ENCODE assay signal across 8 cellular contexts in genomic region chr1:11059166-11059989, GRCh38. TPM values are rescaled to one million over a fixed set of nuclear protein-coding genes. Genes with fewer than 3 reads are reported as not detected.
DNase-seq lines count a peak whose midpoint lies in the region; ATAC-seq, FAIRE-seq and TF ChIP-seq lines count a peak whose summit lies in the region.

No MANE protein-coding gene starts in this region.

- CTCF ChIA-PET in HCT116 (lab: Charles Lee): interaction anchor here (1.9 kb wide), 1 partner anchor 22 kb away, joined by 17 read pairs; no protein-coding TSS in a partner anchor

- H3K36me3 Mint-ChIP-seq in chondrocyte (ENCODE audit: low read depth): peaks cover 17% of the 10 kb centered on the region

- DNase-seq in HCT116 (ENCODE audit: low read depth, low spot score): no peak
- no peak for DNase-seq in chondrocyte (ENCODE audit: low spot score)
- DNase-seq in GM12892 (ENCODE audit: insufficient read length): no peak
- no peak for DNase-seq in NCI-H446 treated with DMSO at 0.1 percent for 48 hours (lab: John Stamatoyannopoulos, UW)
- DNase-seq in mucosa of gallbladder (ENCODE audit: low spot score): no peak

- no peaks in the 10 kb centered on the region for H4K20me1 ChIP-seq in HCT116 (ENCODE audit: insufficient read depth)
- H4K20me1 ChIP-seq in OCI-LY1 (ENCODE audit: insufficient read depth, low read length): no peaks in the 10 kb centered on the region

- RAD21 ChIA-PET in HCT116 (lab: Charles Lee; ENCODE audit: low non-redundant PET in 1 of 2, low total read pairs in 2 of 2, uncharacterized antibody in 2 of 2, unreplicated experiment in 2 of 2): no interaction called here

- ATAC-seq in GM18502 (IDR thresholded peaks at IDR 0.05; ENCODE audit: poor library complexity, unreplicated experiment) (peak; percentile 24), HCT116 (peak; percentile 12)

- peak overlapping the region; percentile 93 to 98 for H3K4me3 ChIP-seq in HCT116 (replicated peaks in 1 of 2; ENCODE audit: low read depth in 1 of 2, low read length in 2 of 2)
- peak overlapping the region; percentile 94 for H3K4me3 ChIP-seq in OCI-LY1 (ENCODE audit: low read depth, low read length, poor library complexity, severe bottlenecking)
- H3K4me3 ChIP-seq in muscle layer of colon (ENCODE audit: low read depth in 1 of 2, low read length in 2 of 2): peak overlapping the region; percentile 52 to 58

- no peak for TF ChIP-seq CTCF in HCT116 (IDR thresholded peaks at IDR 0.05 in 2 of 3, conservative IDR thresholded peaks at IDR 0.05 in 1 of 3; ENCODE audit: borderline replicate concordance in 1 of 3, insufficient read depth in 1 of 3, low read depth in 2 of 3, low read length in 2 of 3)
- 0 out of 2 replicates have a peak, but pooled peaks have one; percentile 7 for TF ChIP-seq CTCF in OCI-LY1 (IDR thresholded peaks at IDR 0.05; ENCODE audit: low read length)
- no peak for TF ChIP-seq CTCF in chondrocyte (IDR thresholded peaks at IDR 0.05)

- H2AFZ ChIP-seq in HCT116 (ENCODE audit: low read depth, low read length, poor library complexity, severe bottlenecking): no peak overlapping the region
- H2AFZ ChIP-seq in OCI-LY1 (ENCODE audit: low read length): no peak overlapping the region

- H3K9me3 Mint-ChIP-seq in chondrocyte (ENCODE audit: low read depth): no peaks in the 10 kb centered on the region

- no peaks in the 10 kb centered on the region for H3F3A ChIP-seq in OCI-LY1 (ENCODE audit: insufficient read depth, low read length)

- no peaks in the 10 kb centered on the region for H3K27me3 Mint-ChIP-seq in chondrocyte (ENCODE audit: low read depth)

- no peak for TF ChIP-seq RAD21 in HCT116 (IDR thresholded peaks at IDR 0.05; ENCODE audit: low read depth)

- H3K4me2 ChIP-seq in HCT116 (ENCODE audit: low read length) (peak overlapping the region; percentile 95), OCI-LY1 (ENCODE audit: low read length) (peak overlapping the region; percentile 81)

- H3K79me2 ChIP-seq in HCT116 (ENCODE audit: insufficient read depth, low read length): peaks cover 44% of the 10 kb centered on the region
- peaks cover 18% of the 10 kb centered on the region; the same call in 1 of the 2 replicates for H3K79me2 ChIP-seq in OCI-LY1 (ENCODE audit: insufficient read depth, low read length)

- POLR2A ChIA-PET in HCT116 (lab: Charles Lee): interaction anchor here (0.8 kb wide), 1 partner anchor 22 kb away, joined by 3 read pairs; no protein-coding TSS in a partner anchor

- no peaks in the 10 kb centered on the region for H3K27me3 ChIP-seq in HCT116 (ENCODE audit: insufficient read depth, low read length)
- H3K27me3 ChIP-seq in OCI-LY1 (ENCODE audit: insufficient read depth, low read length): no peaks in the 10 kb centered on the region
- H3K27me3 ChIP-seq in muscle layer of colon (ENCODE audit: control insufficient read depth in 1 of 2, insufficient read depth in 2 of 2, low read length in 2 of 2): no peaks in the 10 kb centered on the region

- H3K9me3 ChIP-seq in HCT116 (ENCODE audit: control insufficient read depth in 1 of 2, insufficient read depth in 1 of 2, low read depth in 1 of 2, low read length in 2 of 2) (no peaks in the 10 kb centered on the region), OCI-LY1 (ENCODE audit: low read length) (no peaks in the 10 kb centered on the region), muscle layer of colon (ENCODE audit: low read length) (no peaks in the 10 kb centered on the region)

- no peak for FAIRE-seq in GM12892 (lab: Jason Lieb, UNC)

- H3K36me3 ChIP-seq in HCT116 (ENCODE audit: control insufficient read depth in 1 of 2, insufficient read depth in 2 of 2, low read length in 2 of 2) (peaks cover 2 to 30% of the 10 kb centered on the region in 2 experiments; a peak in 2 of 4 replicates), OCI-LY1 (ENCODE audit: insufficient read depth, low read length) (peaks cover 42% of the 10 kb centered on the region), muscle layer of colon (ENCODE audit: insufficient read depth, low read length) (peaks cover 9% of the 10 kb centered on the region)

- H3K4me1 ChIP-seq in HCT116 (ENCODE audit: control insufficient read depth in 1 of 2, insufficient read depth in 2 of 2, low read length in 2 of 2) (peaks cover 6 to 25% of the 10 kb centered on the region in 2 experiments; a peak in 3 of 4 replicates), OCI-LY1 (ENCODE audit: insufficient read depth, low read length, severe bottlenecking) (peaks cover 23% of the 10 kb centered on the region), muscle layer of colon (ENCODE audit: insufficient read depth, low read length) (peaks cover 19% of the 10 kb centered on the region)

- peak overlapping the region; percentile 95 for H3K4me3 Mint-ChIP-seq in chondrocyte (ENCODE audit: unreplicated experiment)

- H3K27ac Mint-ChIP-seq in chondrocyte (ENCODE audit: unreplicated experiment): peak overlapping the region; percentile 75

- no TSS peak for BruUV-seq in HCT116 (replicated peaks; lab: Mats Ljungman, UMichigan)

- H3K4me1 Mint-ChIP-seq in chondrocyte (ENCODE audit: low read depth): peaks cover 25% of the 10 kb centered on the region

- H3K9me2 ChIP-seq in HCT116 (ENCODE audit: insufficient read depth): no peaks in the 10 kb centered on the region
- H3K9me2 ChIP-seq in OCI-LY1 (ENCODE audit: low read depth, low read length): no peaks in the 10 kb centered on the region

- TF ChIP-seq POLR2A in HCT116 (IDR thresholded peaks at IDR 0.05; ENCODE audit: borderline replicate concordance, extremely low read depth, insufficient read depth, insufficient read length) (peak; percentile 27), GM12892 (IDR thresholded peaks at IDR 0.05; ENCODE audit: low read depth, low read length) (no peak)

- intact Hi-C loops in HCT116 (cut with micrococcal nuclease): no loop called here

- H3K9ac ChIP-seq in HCT116 (ENCODE audit: low read length): peak overlapping the region; percentile 90
- H3K9ac ChIP-seq in OCI-LY1 (ENCODE audit: low read length): peak overlapping the region; percentile 99
- H3K9ac ChIP-seq in muscle layer of colon (ENCODE audit: low read length): no peak overlapping the region

- peak overlapping the region; percentile 90 for H3K27ac ChIP-seq in HCT116 (ENCODE audit: low read depth, low read length)
- H3K27ac ChIP-seq in OCI-LY1 (ENCODE audit: low read depth, low read length, poor library complexity, severe bottlenecking): no peak overlapping the region
- H3K27ac ChIP-seq in muscle layer of colon (ENCODE audit: low read depth, low read length): peak overlapping the region; percentile 44

TF ChIP-seq in HCT116, 20 proteins besides CTCF, POLR2A, EP300 and RAD21:
- TF ChIP-seq, protein P1, sequence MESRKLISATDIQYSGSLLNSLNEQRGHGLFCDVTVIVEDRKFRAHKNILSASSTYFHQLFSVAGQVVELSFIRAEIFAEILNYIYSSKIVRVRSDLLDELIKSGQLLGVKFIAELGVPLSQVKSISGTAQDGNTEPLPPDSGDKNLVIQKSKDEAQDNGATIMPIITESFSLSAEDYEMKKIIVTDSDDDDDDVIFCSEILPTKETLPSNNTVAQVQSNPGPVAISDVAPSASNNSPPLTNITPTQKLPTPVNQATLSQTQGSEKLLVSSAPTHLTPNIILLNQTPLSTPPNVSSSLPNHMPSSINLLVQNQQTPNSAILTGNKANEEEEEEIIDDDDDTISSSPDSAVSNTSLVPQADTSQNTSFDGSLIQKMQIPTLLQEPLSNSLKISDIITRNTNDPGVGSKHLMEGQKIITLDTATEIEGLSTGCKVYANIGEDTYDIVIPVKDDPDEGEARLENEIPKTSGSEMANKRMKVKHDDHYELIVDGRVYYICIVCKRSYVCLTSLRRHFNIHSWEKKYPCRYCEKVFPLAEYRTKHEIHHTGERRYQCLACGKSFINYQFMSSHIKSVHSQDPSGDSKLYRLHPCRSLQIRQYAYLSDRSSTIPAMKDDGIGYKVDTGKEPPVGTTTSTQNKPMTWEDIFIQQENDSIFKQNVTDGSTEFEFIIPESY (IDR thresholded peaks at IDR 0.05; ENCODE audit: extremely low read depth, insufficient replicate concordance, low read length): no peak
- TF ChIP-seq ZFX (IDR thresholded peaks at IDR 0.05) (peak; percentile 90), POLR2AphosphoS5 (IDR thresholded peaks at IDR 0.05; ENCODE audit: low read depth, low read length) (no peak), SRF (IDR thresholded peaks at IDR 0.05; ENCODE audit: low read depth) (no peak), CBX3 (IDR thresholded peaks at IDR 0.05; ENCODE audit: low read depth) (no peak)
- TF ChIP-seq, protein P2, sequence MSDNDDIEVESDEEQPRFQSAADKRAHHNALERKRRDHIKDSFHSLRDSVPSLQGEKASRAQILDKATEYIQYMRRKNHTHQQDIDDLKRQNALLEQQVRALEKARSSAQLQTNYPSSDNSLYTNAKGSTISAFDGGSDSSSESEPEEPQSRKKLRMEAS (IDR thresholded peaks at IDR 0.05): peak; percentile 49

RNA-seq across cellular contexts. Expression of gene SRM, which starts 0.4 kb away (rescaled TPM):
- 150 TPM for total RNA-seq in HCT116 (2021; ENCODE audit: unreplicated experiment)
- polyA plus RNA-seq in HCT116 (2012): 140 and 159 TPM in 2 replicates
- total RNA-seq in chondrocyte: 140 to 176 TPM (median 141 TPM) in 3 replicates
- 64.6 TPM for polyA plus RNA-seq in GM12892 (2012; ENCODE audit: missing spikeins)
- 41.4 TPM for total RNA-seq in mucosa of gallbladder

RNA-seq across cellular contexts. Expression of gene MASP2, which starts 12.3 kb away (rescaled TPM):
- total RNA-seq in HCT116 (2021; ENCODE audit: unreplicated experiment) (0.25 TPM), chondrocyte (not detected in 3 replicates), mucosa of gallbladder (not detected)
- polyA plus RNA-seq in HCT116 (2012): 1.0 and 1.4 TPM in 2 replicates
- polyA plus RNA-seq in GM12892 (2012; ENCODE audit: missing spikeins): 3.4 TPM

RNA-seq across cellular contexts. Expression of gene EXOSC10, which starts 40.3 kb away (rescaled TPM):
- total RNA-seq in HCT116 (2021; ENCODE audit: unreplicated experiment) (80.7 TPM), chondrocyte (49.1 to 57.2 TPM (median 49.8 TPM) in 3 replicates), mucosa of gallbladder (40.1 TPM)
- 54.2 and 62.1 TPM in 2 replicates for polyA plus RNA-seq in HCT116 (2012)
- 50.2 TPM for polyA plus RNA-seq in GM12892 (2012; ENCODE audit: missing spikeins)

RNA-seq across cellular contexts. Expression of gene TARDBP, which starts 46.9 kb away (rescaled TPM):
- total RNA-seq in HCT116 (2021; ENCODE audit: unreplicated experiment): 155 TPM
- polyA plus RNA-seq in HCT116 (2012): 81.8 and 102 TPM in 2 replicates
- total RNA-seq in chondrocyte: 97.8 to 119 TPM (median 103 TPM) in 3 replicates
- polyA plus RNA-seq in GM12892 (2012; ENCODE audit: missing spikeins): 133 TPM
- 143 TPM for total RNA-seq in mucosa of gallbladder
